In the genomic region with DNA sequence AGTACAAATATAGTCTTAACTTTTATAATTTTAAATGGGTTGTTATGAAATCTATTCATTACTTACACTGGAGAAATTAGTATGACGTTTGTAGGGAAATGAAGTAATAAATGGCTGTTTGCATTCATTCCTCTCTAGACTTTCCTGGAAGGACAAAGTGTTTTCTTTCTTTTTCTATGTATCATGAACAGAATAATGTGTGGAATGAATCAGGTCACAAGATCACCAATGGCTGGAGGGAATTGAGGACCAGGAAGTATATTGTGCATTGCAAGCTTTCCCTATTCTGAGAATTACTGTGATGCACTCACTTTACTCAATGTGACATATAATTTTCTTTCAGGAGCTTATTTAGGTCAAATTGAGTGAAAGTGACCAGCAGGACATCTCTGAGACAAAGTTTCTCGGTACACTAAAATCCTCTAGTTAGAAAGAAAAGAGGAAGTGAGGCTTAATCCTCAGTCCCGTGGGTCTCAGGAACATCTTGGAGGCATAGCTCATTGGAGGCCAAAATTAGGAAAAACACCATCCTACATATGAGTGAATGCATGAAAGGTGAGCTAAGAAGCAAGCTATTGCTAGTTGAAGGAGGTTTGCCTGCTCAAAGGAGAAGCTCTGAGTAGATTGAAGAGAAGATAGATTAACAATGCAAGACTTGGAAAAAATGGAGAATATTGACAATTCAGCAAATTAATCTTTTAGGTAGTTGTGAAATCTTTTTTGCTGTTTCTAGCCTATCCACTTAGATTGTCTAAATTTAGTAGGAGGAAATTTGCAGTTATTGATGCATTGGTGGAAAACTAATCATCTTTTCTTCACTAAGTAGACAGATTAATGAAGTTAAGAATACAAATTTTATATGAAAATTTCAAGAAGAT, we compare ENCODE assay signal across 22 cellular contexts. TPM values are rescaled to one million over a fixed set of nuclear protein-coding genes. Genes with fewer than 3 reads are reported as not detected.
DNase-seq lines count a peak whose midpoint lies in the region; ATAC-seq, FAIRE-seq and TF ChIP-seq lines count a peak whose summit lies in the region.
"Had no signal": no experiment of that assay in that cellular context is flagged by ENCODE, and none has a peak within 500 bp of the region (broad histone marks: within the 10 kb centered on the region; RNA-seq: fewer than 3 reads in every experiment).

No MANE protein-coding gene starts in this region.

- peak overlapping the region; percentile 60 for H3K27ac Mint-ChIP-seq in activated naive CD8-positive, alpha-beta T cell treated with anti-CD3 and anti-CD28 coated beads for 36 hours
- H3K27ac Mint-ChIP-seq in immature natural killer cell, result peak overlapping the region in 5 of 6 donors; percentile 35 to 60 (median 48)
- no peak overlapping the region for H3K27ac Mint-ChIP-seq in activated CD4-positive, alpha-beta memory T cell treated with anti-CD3 and anti-CD28 coated beads for 36 hours
- H3K27ac Mint-ChIP-seq: progenitor cell of endocrine pancreas had no signal

- no peak overlapping the region for H3K4me2 ChIP-seq in A549

- DNase-seq in A549 (ENCODE audit: low read depth in 1 of 2, low spot score in 1 of 2) (no peak), GM19239 (ENCODE audit: insufficient read length, low spot score) (no peak), immature natural killer cell (no peak), NCI-H1930 (lab: John Stamatoyannopoulos, UW) (no peak)
- DNase-seq in activated naive CD8-positive, alpha-beta T cell treated with anti-CD3 and anti-CD28 coated beads for 36 hours, result no peak
- no peak for DNase-seq in activated CD4-positive, alpha-beta memory T cell treated with anti-CD3 and anti-CD28 coated beads for 36 hours
- DNase-seq: activated CD4-positive, alpha-beta T cell treated with anti-CD3 and anti-CD28 coated beads, Interleukin-2, amount 50 U/mL, for 4 hours; activated effector memory CD4-positive, alpha-beta T cell treated with Interleukin-2 at 50 U/mL for 16 hours; hypothalamus; left lung; NCI-H2029; NCI-H510A; SJCRH30; stimulated activated CD4-positive, alpha-beta T cell treated with anti-CD3 and anti-CD28 coated beads, Interleukin-12 subunit alpha, Interleukin-12 subunit beta, amount 100 ng/mL, for 4 hours; stomach; uterus had no signal

- peaks cover 7% of the 10 kb centered on the region for H3K4me1 Mint-ChIP-seq in activated naive CD8-positive, alpha-beta T cell treated with anti-CD3 and anti-CD28 coated beads for 36 hours
- no peaks in the 10 kb centered on the region for H3K4me1 Mint-ChIP-seq in immature natural killer cell
- peaks cover 15% of the 10 kb centered on the region for H3K4me1 Mint-ChIP-seq in activated CD4-positive, alpha-beta memory T cell treated with anti-CD3 and anti-CD28 coated beads for 36 hours (ENCODE audit: low read depth)

- no peak for TF ChIP-seq RAD21 in A549 (conservative IDR thresholded peaks at IDR 0.05 in 1 of 2, IDR thresholded peaks at IDR 0.05 in 1 of 2)

- H3K4me1 ChIP-seq in A549, result no peaks in the 10 kb centered on the region
- H3K4me1 ChIP-seq: breast epithelium, SJCRH30, stomach, uterus had no signal

- peaks cover 32% of the 10 kb centered on the region for H3K36me3 Mint-ChIP-seq in activated naive CD8-positive, alpha-beta T cell treated with anti-CD3 and anti-CD28 coated beads for 36 hours
- peaks cover 37 to 62% (median 45%) of the 10 kb centered on the region in 3 donors for H3K36me3 Mint-ChIP-seq in immature natural killer cell
- H3K36me3 Mint-ChIP-seq in activated CD4-positive, alpha-beta memory T cell treated with anti-CD3 and anti-CD28 coated beads for 36 hours, result peaks cover 47% of the 10 kb centered on the region

- no peaks in the 10 kb centered on the region for H3K9me3 Mint-ChIP-seq in activated naive CD8-positive, alpha-beta T cell treated with anti-CD3 and anti-CD28 coated beads for 36 hours
- H3K9me3 Mint-ChIP-seq in immature natural killer cell, result no peaks in the 10 kb centered on the region
- no peaks in the 10 kb centered on the region for H3K9me3 Mint-ChIP-seq in activated CD4-positive, alpha-beta memory T cell treated with anti-CD3 and anti-CD28 coated beads for 36 hours

- H3K9me3 ChIP-seq in A549, result no peaks in the 10 kb centered on the region
- H3K9me3 ChIP-seq: breast epithelium, left lung, stomach, uterus had no signal

- CTCF ChIA-PET in A549 (lab: Yijun Ruan, JAX), result interaction anchor here (0.7 to 1.7 kb wide), 3 partner anchors 12 to 17 kb away, joined by 3 to 4 read pairs (median 4); no protein-coding TSS in a partner anchor
- CTCF ChIA-PET in activated CD4-positive, alpha-beta memory T cell treated with anti-CD3 and anti-CD28 coated beads for 36 hours (lab: Charles Lee), result interaction anchor here (0.9 to 1.4 kb wide), 5 partner anchors 8 to 257 kb away, joined by 3 to 4 read pairs (median 4); a partner anchor contains a TSS

- intact Hi-C loops in activated CD4-positive, alpha-beta memory T cell treated with anti-CD3 and anti-CD28 coated beads for 36 hours (cut with micrococcal nuclease), result no loop called here

- H3K27ac ChIP-seq in A549, result no peak overlapping the region
- H3K27ac ChIP-seq: breast epithelium, left lung, SJCRH30, uterus had no signal

- TF ChIP-seq EP300 in A549 (IDR thresholded peaks at IDR 0.05), result no peak

- no peak overlapping the region for H3K4me3 ChIP-seq in A549
- H3K4me3 ChIP-seq: breast epithelium, left lung, SJCRH30, stomach, uterus had no signal

- no peak overlapping the region for H3K4me3 Mint-ChIP-seq in activated naive CD8-positive, alpha-beta T cell treated with anti-CD3 and anti-CD28 coated beads for 36 hours
- no peak overlapping the region for H3K4me3 Mint-ChIP-seq in immature natural killer cell
- no peak overlapping the region for H3K4me3 Mint-ChIP-seq in activated CD4-positive, alpha-beta memory T cell treated with anti-CD3 and anti-CD28 coated beads for 36 hours

- 84% methylated on average over 3 of the region's 3 CpGs for WGBS in A549 (ENCODE audit: missing lambda C conversion rate)

- no peak for TF ChIP-seq POLR2A in A549 (IDR thresholded peaks at IDR 0.05; ENCODE audit: low read length)

- FAIRE-seq in A549 (lab: Jason Lieb, UNC), result no peak
- peak; percentile 28 for FAIRE-seq in GM19239 (lab: Jason Lieb, UNC)
- FAIRE-seq: D721Med, GM18507 had no signal

- POLR2A ChIA-PET in A549 (lab: Yijun Ruan, JAX), result no interaction called here
- POLR2A ChIA-PET in activated CD4-positive, alpha-beta memory T cell treated with anti-CD3 and anti-CD28 coated beads for 36 hours (lab: Charles Lee), result interaction anchor here (1.4 kb wide), 1 partner anchor 29 kb away, joined by 3 read pairs; no protein-coding TSS in a partner anchor

- TF ChIP-seq CTCF in A549 (IDR thresholded peaks at IDR 0.05), result no peak

- no peaks in the 10 kb centered on the region for H3K27me3 Mint-ChIP-seq in activated naive CD8-positive, alpha-beta T cell treated with anti-CD3 and anti-CD28 coated beads for 36 hours
- no peaks in the 10 kb centered on the region for H3K27me3 Mint-ChIP-seq in immature natural killer cell (ENCODE audit: low read depth in 3 of 3)
- no peaks in the 10 kb centered on the region for H3K27me3 Mint-ChIP-seq in activated CD4-positive, alpha-beta memory T cell treated with anti-CD3 and anti-CD28 coated beads for 36 hours
- H3K27me3 Mint-ChIP-seq: progenitor cell of endocrine pancreas had no signal

- ATAC-seq in A549, result no peak
- no peak for ATAC-seq in GM18520 (IDR thresholded peaks at IDR 0.05; ENCODE audit: unreplicated experiment)
- no peak for ATAC-seq in activated CD4-positive, CD25-positive, alpha-beta regulatory T cell treated with anti-CD3 and anti-CD28 coated beads, Interleukin-2, amount 50 U/mL, for 24 hours
- ATAC-seq: left lung had no signal

TF ChIP-seq in A549, 52 proteins besides CTCF, POLR2A, EP300 and RAD21:
- TF ChIP-seq NFE2L2 (conservative IDR thresholded peaks at IDR 0.05; ENCODE audit: low read length) (no peak), MAFK (IDR thresholded peaks at IDR 0.05; ENCODE audit: partially characterized antibody) (peak; percentile 62), MYC (IDR thresholded peaks at IDR 0.05; ENCODE audit: borderline replicate concordance, low read length) (no peak)
TF ChIP-seq in A549: peak in this region for 1.

RNA-seq across cellular contexts. Expression of a gene that starts 28.0 kb away (rescaled TPM):
- polyA plus RNA-seq in A549 (2011; rRNA removed) (2.2 and 3.3 TPM in 2 replicates), A549 (2017; fragmentation: RNase III; extraction: RNeasy Plus Mini Kit Qiagen cat#74134 plus additional on column Dnase treatment) (0.96 to 1.5 TPM (median 1.0 TPM) in 3 replicates), immature natural killer cell (100 to 1,000 TPM in 1 of 3 donors, 1 to 10 TPM in 2; 3.9 to 129 (median 8.1) TPM)
- 0.28 and 0.36 TPM in 2 replicates for polyA plus RNA-seq in A549 (2012; cell fraction: cytosol; rRNA removed)
- 0.44 and 0.67 TPM in 2 replicates for polyA plus RNA-seq in A549 (2012; cell fraction: nucleus; rRNA removed)
- polyA minus RNA-seq in A549 (2011; rRNA and poly(A)+ RNA removed), result 3.3 and 3.5 TPM in 2 replicates
- 10 to 100 TPM; 44.8 to 47.1 TPM for total RNA-seq in activated naive CD8-positive, alpha-beta T cell treated with anti-CD3 and anti-CD28 coated beads for 36 hours
- 10 to 100 TPM; 44.8 to 48.9 TPM for total RNA-seq in activated CD4-positive, alpha-beta memory T cell treated with anti-CD3 and anti-CD28 coated beads for 36 hours
- total RNA-seq: progenitor cell of endocrine pancreas had no signal

RNA-seq across cellular contexts. Expression of a gene that starts 31.6 kb away (rescaled TPM):
- polyA plus RNA-seq in A549 (2011; rRNA removed), result 19.1 and 19.7 TPM in 2 replicates
- polyA plus RNA-seq in A549 (2012; cell fraction: cytosol; rRNA removed), result 2.0 and 2.3 TPM in 2 replicates
- polyA plus RNA-seq in A549 (2012; cell fraction: nucleus; rRNA removed), result 3.4 and 5.1 TPM in 2 replicates
- polyA plus RNA-seq in A549 (2017; fragmentation: RNase III; extraction: RNeasy Plus Mini Kit Qiagen cat#74134 plus additional on column Dnase treatment), result 5.9 to 6.4 TPM (median 6.2 TPM) in 3 replicates
- 38.9 and 39.9 TPM in 2 replicates for polyA minus RNA-seq in A549 (2011; rRNA and poly(A)+ RNA removed)
- 10 to 100 TPM; 41.4 to 41.5 TPM for total RNA-seq in activated naive CD8-positive, alpha-beta T cell treated with anti-CD3 and anti-CD28 coated beads for 36 hours
- 10 to 100 TPM; 33.2 to 80.4 (median 39.9) TPM for polyA plus RNA-seq in immature natural killer cell
- total RNA-seq in activated CD4-positive, alpha-beta memory T cell treated with anti-CD3 and anti-CD28 coated beads for 36 hours, result 10 to 100 TPM; 44.7 to 45.8 TPM
